2 cellular contexts compared by ENCODE assay signal in the genomic region with DNA sequence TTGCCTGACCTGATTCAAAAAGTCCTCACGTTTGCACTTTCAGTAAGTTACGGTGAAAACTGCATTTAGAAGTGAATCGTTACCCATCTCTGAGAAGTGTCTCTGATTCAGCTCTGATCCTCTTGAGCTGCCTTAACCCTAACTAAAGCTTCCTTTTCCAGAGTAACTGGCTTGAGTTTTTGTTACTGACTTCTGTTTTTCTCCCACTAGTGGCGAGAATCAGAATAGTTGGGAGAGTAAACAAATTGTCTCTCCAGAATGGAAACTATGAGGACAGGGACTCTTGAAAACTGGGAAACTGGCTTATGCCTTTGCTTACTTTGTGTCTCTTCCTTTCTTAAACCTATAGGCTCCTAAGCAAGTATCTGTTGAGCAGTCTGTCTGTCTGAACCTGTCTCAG.
TF ChIP-seq lines count a peak whose summit lies in the region.

No MANE protein-coding gene starts in this region.

TF ChIP-seq in SK-N-SH, 30 proteins besides CTCF, POLR2A, EP300 and RAD21 (continued from another document):
- TF ChIP-seq USF1 (IDR thresholded peaks at IDR 0.05; ENCODE audit: borderline replicate concordance, low read depth) (no peak), TEAD4 (IDR thresholded peaks at IDR 0.05; ENCODE audit: borderline replicate concordance, insufficient read depth) (no peak)

TF ChIP-seq in SK-N-SH treated with all-trans-retinoic acid at 6 μM for 48 hours, 23 proteins besides CTCF, POLR2A, EP300 and RAD21 (continued from another document):
- no peak for TF ChIP-seq POU6F1 (CRISPR knock-in tag; IDR thresholded peaks at IDR 0.05; ENCODE audit: borderline replicate concordance, low read depth)
- no peak for TF ChIP-seq SNAI2 (CRISPR knock-in tag; IDR thresholded peaks at IDR 0.05)
- TF ChIP-seq ZFP30 (CRISPR knock-in tag; IDR thresholded peaks at IDR 0.05): no peak
- TF ChIP-seq, protein P1, sequence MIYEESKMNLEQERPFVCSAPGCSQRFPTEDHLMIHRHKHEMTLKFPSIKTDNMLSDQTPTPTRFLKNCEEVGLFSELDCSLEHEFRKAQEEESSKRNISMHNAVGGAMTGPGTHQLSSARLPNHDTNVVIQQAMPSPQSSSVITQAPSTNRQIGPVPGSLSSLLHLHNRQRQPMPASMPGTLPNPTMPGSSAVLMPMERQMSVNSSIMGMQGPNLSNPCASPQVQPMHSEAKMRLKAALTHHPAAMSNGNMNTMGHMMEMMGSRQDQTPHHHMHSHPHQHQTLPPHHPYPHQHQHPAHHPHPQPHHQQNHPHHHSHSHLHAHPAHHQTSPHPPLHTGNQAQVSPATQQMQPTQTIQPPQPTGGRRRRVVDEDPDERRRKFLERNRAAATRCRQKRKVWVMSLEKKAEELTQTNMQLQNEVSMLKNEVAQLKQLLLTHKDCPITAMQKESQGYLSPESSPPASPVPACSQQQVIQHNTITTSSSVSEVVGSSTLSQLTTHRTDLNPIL (CRISPR knock-in tag; IDR thresholded peaks at IDR 0.05; ENCODE audit: low read depth): no peak
- no peak for TF ChIP-seq GLIS3 (CRISPR knock-in tag; IDR thresholded peaks at IDR 0.05)
- TF ChIP-seq ZNF8 (CRISPR knock-in tag; IDR thresholded peaks at IDR 0.05): no peak
- no peak for TF ChIP-seq ZFP3 (CRISPR knock-in tag; IDR thresholded peaks at IDR 0.05)
- no peak for TF ChIP-seq ZC3H10 (CRISPR knock-in tag; IDR thresholded peaks at IDR 0.05)
